ENCODE assay signal across 15 cellular contexts in the genomic region with DNA sequence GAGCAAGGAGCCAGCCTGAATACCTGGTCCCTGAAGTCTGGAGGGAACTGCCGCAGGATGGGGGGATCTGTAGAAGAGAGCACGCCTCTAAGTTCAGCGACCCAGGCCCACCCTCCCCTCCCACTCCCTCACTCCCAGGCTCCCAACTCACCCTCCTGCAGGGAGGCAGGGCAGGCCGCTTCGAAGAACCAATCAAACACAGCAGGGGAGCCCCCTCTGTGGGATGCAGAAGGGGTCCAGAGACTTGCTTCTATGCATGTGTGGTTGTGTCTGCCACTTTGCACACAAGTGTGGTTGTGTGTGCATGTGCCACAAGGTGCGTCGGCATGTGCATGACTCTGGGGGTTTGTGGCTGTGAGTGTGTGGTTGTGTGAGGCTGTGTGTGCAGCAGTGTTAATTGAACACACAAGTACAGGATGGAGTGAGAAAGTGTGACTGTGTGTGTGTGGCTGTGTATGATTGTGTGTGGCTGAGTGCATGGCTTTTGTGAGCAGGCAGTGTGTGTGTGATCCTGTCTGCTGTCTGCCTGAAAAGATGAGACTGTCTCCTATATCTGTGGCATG.
DNase-seq lines count a peak whose midpoint lies in the region; ATAC-seq and TF ChIP-seq lines count a peak whose summit lies in the region.
"Had no signal": no experiment of that assay in that cellular context is flagged by ENCODE, and none has a peak within 500 bp of the region (broad histone marks: within the 10 kb centered on the region; RNA-seq: fewer than 3 reads in every experiment).

No MANE protein-coding gene starts in this region.

- H3K9me3 Mint-ChIP-seq in T-helper 1 cell treated with Interleukin-12 subunit alpha and Interleukin-12 subunit beta and Interleukin-4 antibody, amounts not matched to agents 30 μg/mL and 1 μg/mL, for 36 hours: no peaks in the 10 kb centered on the region
- no peaks in the 10 kb centered on the region for H3K9me3 Mint-ChIP-seq in memory B cell
- H3K9me3 Mint-ChIP-seq: GM23338 had no signal

- no peak for ATAC-seq in memory B cell (ENCODE audit: low read depth)
- ATAC-seq: GM23338 had no signal

- DNase-seq in T-helper 1 cell: no peak
- no peak for DNase-seq in memory B cell (ENCODE audit: low spot score in 2 of 2)
- DNase-seq in SIG-M5 (lab: John Stamatoyannopoulos, UW): no peak
- DNase-seq in AG08395 (ENCODE audit: low spot score): no peak
- DNase-seq: activated gamma-delta T cell treated with Interleukin-2 at 50 U/mL for 16 hours, cerebellar nuclear complex, IMR-90, islet precursor cell, NCI-H1436, NCI-H446, OCI-M1, thyroid gland had no signal

- H3K36me3 Mint-ChIP-seq in T-helper 1 cell treated with Interleukin-12 subunit alpha and Interleukin-12 subunit beta and Interleukin-4 antibody, amounts not matched to agents 30 μg/mL and 1 μg/mL, for 36 hours (ENCODE audit: low read depth): peaks cover 7% of the 10 kb centered on the region
- peaks cover 7% of the 10 kb centered on the region for H3K36me3 Mint-ChIP-seq in memory B cell

- peak overlapping the region; percentile 98 for H3K4me3 Mint-ChIP-seq in T-helper 1 cell treated with Interleukin-12 subunit alpha and Interleukin-12 subunit beta and Interleukin-4 antibody, amounts not matched to agents 30 μg/mL and 1 μg/mL, for 36 hours
- peak overlapping the region; percentile 93 for H3K4me3 Mint-ChIP-seq in memory B cell
- H3K4me3 Mint-ChIP-seq: GM23338 had no signal

- 0 out of 2 replicates have a peak, but pooled peaks have one; percentile 16 for TF ChIP-seq POLR2A in Raji (IDR thresholded peaks at IDR 0.05; ENCODE audit: insufficient read depth, low read depth, low read length)

- peaks cover 25% of the 10 kb centered on the region for H3K4me1 Mint-ChIP-seq in T-helper 1 cell treated with Interleukin-12 subunit alpha and Interleukin-12 subunit beta and Interleukin-4 antibody, amounts not matched to agents 30 μg/mL and 1 μg/mL, for 36 hours (ENCODE audit: low read depth)
- peaks cover 24% of the 10 kb centered on the region for H3K4me1 Mint-ChIP-seq in memory B cell

- H3K27ac Mint-ChIP-seq in T-helper 1 cell treated with Interleukin-12 subunit alpha and Interleukin-12 subunit beta and Interleukin-4 antibody, amounts not matched to agents 30 μg/mL and 1 μg/mL, for 36 hours: peak overlapping the region; percentile 96
- peak overlapping the region; percentile 91 for H3K27ac Mint-ChIP-seq in memory B cell
- H3K27ac Mint-ChIP-seq: GM23338 had no signal

- H3K27me3 Mint-ChIP-seq in T-helper 1 cell treated with Interleukin-12 subunit alpha and Interleukin-12 subunit beta and Interleukin-4 antibody, amounts not matched to agents 30 μg/mL and 1 μg/mL, for 36 hours (ENCODE audit: low read depth): no peaks in the 10 kb centered on the region
- H3K27me3 Mint-ChIP-seq in memory B cell: no peaks in the 10 kb centered on the region
